ENCODE assay signal across 20 cellular contexts in genomic region chr1:160308451-160309182, GRCh38. TPM values are rescaled to one million over a fixed set of nuclear protein-coding genes. Genes with fewer than 3 reads are reported as not detected.
A peak's percentile ranks its signal among the peaks of the same experiment; 100 is the strongest.
DNase-seq lines count a peak whose midpoint lies in the region; ATAC-seq and TF ChIP-seq lines count a peak whose summit lies in the region.
"Had no signal": no experiment of that assay in that cellular context is flagged by ENCODE, and none has a peak within 500 bp of the region (broad histone marks: within the 10 kb centered on the region; RNA-seq: fewer than 3 reads in every experiment).

No MANE protein-coding gene starts in this region.

- H3K27ac ChIP-seq in CD8-positive, alpha-beta T cell (ENCODE audit: low read depth, low read length) = no peak overlapping the region
- H3K27ac ChIP-seq: cardiac muscle cell, right lobe of liver, tibial nerve had no signal

- H3K9me3 ChIP-seq in CD8-positive, alpha-beta T cell (ENCODE audit: low read length) = no peaks in the 10 kb centered on the region
- H3K9me3 ChIP-seq in T-helper 17 cell (ENCODE audit: control insufficient read depth, low read length, poor library complexity, severe bottlenecking) = no peaks in the 10 kb centered on the region
- H3K9me3 ChIP-seq: right lobe of liver, tibial nerve had no signal

- peaks cover 66% of the 10 kb centered on the region for H3K36me3 ChIP-seq in CD8-positive, alpha-beta T cell (ENCODE audit: insufficient read depth, low read length)

- DNase-seq in CD8-positive, alpha-beta T cell = no peak
- DNase-seq in T-helper 17 cell (no peak), fibroblast of mammary gland (ENCODE audit: low read depth) (peak; percentile 14), NK-92 (lab: John Stamatoyannopoulos, UW; ENCODE audit: unreplicated experiment) (no peak), iPS-NIHi7 (ENCODE audit: extremely low spot score) (no peak), head of caudate nucleus (no peak)
- DNase-seq in naive thymus-derived CD8-positive, alpha-beta T cell = no peak
- DNase-seq in activated CD8-positive, alpha-beta memory T cell treated with anti-CD3 and anti-CD28 coated beads for 24 hours = no peak
- DNase-seq: activated CD4-positive, CD25-positive, alpha-beta regulatory T cell; DMS79; effector CD4-positive, alpha-beta T cell; NCI-H146; NCI-H2227 treated with DMSO at 0.1 percent for 48 hours; NCI-H82; right lobe of liver; stimulated activated naive CD4-positive, alpha-beta T cell had no signal

- no peaks in the 10 kb centered on the region for H3K4me1 Mint-ChIP-seq in CD8-positive, alpha-beta T cell (ENCODE audit: low read depth)
- peaks cover 9% of the 10 kb centered on the region for H3K4me1 Mint-ChIP-seq in T-helper 17 cell
- peaks cover 0 to 3% (median 1%) of the 10 kb centered on the region in 4 donors for H3K4me1 Mint-ChIP-seq in naive thymus-derived CD8-positive, alpha-beta T cell

- no peaks in the 10 kb centered on the region for H3K27me3 Mint-ChIP-seq in CD8-positive, alpha-beta T cell (ENCODE audit: low read depth)
- no peaks in the 10 kb centered on the region for H3K27me3 Mint-ChIP-seq in T-helper 17 cell
- no peaks in the 10 kb centered on the region for H3K27me3 Mint-ChIP-seq in naive thymus-derived CD8-positive, alpha-beta T cell

- intact Hi-C loops in CD8-positive, alpha-beta T cell (cut with DNase I, micrococcal nuclease) = no loop called here
- intact Hi-C loops in head of caudate nucleus (cut with DNase I) = no loop called here

- H3K4me3 Mint-ChIP-seq in CD8-positive, alpha-beta T cell = no peak overlapping the region
- peak overlapping the region; percentile 57 for H3K4me3 Mint-ChIP-seq in T-helper 17 cell
- H3K4me3 Mint-ChIP-seq in naive thymus-derived CD8-positive, alpha-beta T cell = no peak overlapping the region
- H3K4me3 Mint-ChIP-seq: activated T-helper 1 cell treated with anti-CD3 and anti-CD28 coated beads, Interleukin-12 subunit alpha, Interleukin-12 subunit beta, Interleukin-2, Interleukin-4 antibody, amounts not matched to agents 30 ng/mL and 10 ng/mL and 1 ng/mL, durations not matched to agents 14 hours and 24 hours and 36 hours had no signal

- no peak for ATAC-seq in CD8-positive, alpha-beta T cell
- no peak for ATAC-seq in T-helper 17 cell
- no peak for ATAC-seq in naive thymus-derived CD8-positive, alpha-beta T cell
- ATAC-seq: PC-3, right lobe of liver had no signal

- H3K27me3 ChIP-seq in CD8-positive, alpha-beta T cell (ENCODE audit: insufficient read depth, low read length) = no peaks in the 10 kb centered on the region
- H3K27me3 ChIP-seq: cardiac muscle cell, right lobe of liver, tibial nerve had no signal

- TF ChIP-seq CTCF in CD8-positive, alpha-beta T cell (IDR thresholded peaks at IDR 0.05) = no peak
- no peak for TF ChIP-seq CTCF in fibroblast of mammary gland (conservative IDR thresholded peaks at IDR 0.05; ENCODE audit: control insufficient read depth, insufficient read depth, low read depth, low read length)

- H3K36me3 Mint-ChIP-seq in CD8-positive, alpha-beta T cell = peaks cover 89% of the 10 kb centered on the region
- H3K36me3 Mint-ChIP-seq in T-helper 17 cell (ENCODE audit: low read depth) = peaks cover 14% of the 10 kb centered on the region
- peaks cover 5 to 90% (median 30%) of the 10 kb centered on the region in 3 donors for H3K36me3 Mint-ChIP-seq in naive thymus-derived CD8-positive, alpha-beta T cell

- peak overlapping the region; percentile 19 for H3K27ac Mint-ChIP-seq in CD8-positive, alpha-beta T cell
- peak overlapping the region; percentile 9 for H3K27ac Mint-ChIP-seq in T-helper 17 cell
- H3K27ac Mint-ChIP-seq in naive thymus-derived CD8-positive, alpha-beta T cell = peak overlapping the region in 6 of 10 donors; percentile 12 to 71 (median 65)

- H3K4me3 ChIP-seq in CD8-positive, alpha-beta T cell (ENCODE audit: low read depth, low read length) = no peak overlapping the region
- no peak overlapping the region for H3K4me3 ChIP-seq in fibroblast of mammary gland (ENCODE audit: control insufficient read depth, low read depth, low read length)
- H3K4me3 ChIP-seq: cardiac muscle cell, right lobe of liver, tibial nerve had no signal

- H3K9me3 Mint-ChIP-seq in CD8-positive, alpha-beta T cell = no peaks in the 10 kb centered on the region
- H3K9me3 Mint-ChIP-seq in naive thymus-derived CD8-positive, alpha-beta T cell = no peaks in the 10 kb centered on the region
- H3K9me3 Mint-ChIP-seq: activated T-helper 1 cell treated with anti-CD3 and anti-CD28 coated beads, Interleukin-12 subunit alpha, Interleukin-12 subunit beta, Interleukin-2, Interleukin-4 antibody, amounts not matched to agents 30 ng/mL and 10 ng/mL and 1 ng/mL, durations not matched to agents 14 hours and 24 hours and 36 hours had no signal

- no peaks in the 10 kb centered on the region for H3K4me1 ChIP-seq in CD8-positive, alpha-beta T cell (ENCODE audit: insufficient read depth, low read length)
- H3K4me1 ChIP-seq: right lobe of liver, tibial nerve had no signal

- CTCF ChIA-PET in CD8-positive, alpha-beta T cell (lab: Charles Lee) = interaction anchor here (5.1 kb wide), 1 partner anchor 17 kb away, joined by 34 read pairs; no protein-coding TSS in a partner anchor

- POLR2A ChIA-PET in CD8-positive, alpha-beta T cell (lab: Charles Lee) = no interaction called here
- POLR2A ChIA-PET in naive thymus-derived CD8-positive, alpha-beta T cell (lab: Charles Lee) = interaction anchor here (0.9 kb wide), 1 partner anchor 26 kb away, joined by 3 read pairs; no protein-coding TSS in a partner anchor

RNA-seq across cellular contexts. Expression of gene PEX19, which starts 23.7 kb away (rescaled TPM):
- total RNA-seq in CD8-positive, alpha-beta T cell = 10 to 100 TPM; 36.0 to 37.4 TPM
- 10 to 100 TPM; 28.9 to 34.7 TPM for total RNA-seq in T-helper 17 cell
- 10 to 100 TPM; 67.6 to 72.1 TPM for total RNA-seq in naive thymus-derived CD8-positive, alpha-beta T cell
- polyA plus RNA-seq in naive thymus-derived CD8-positive, alpha-beta T cell = 10 to 100 TPM; 49.7 to 56.2 (median 53.1) TPM

RNA-seq across cellular contexts. Expression of gene COPA, which starts 34.4 kb away (rescaled TPM):
- total RNA-seq in CD8-positive, alpha-beta T cell = 100 to 1,000 TPM; 116 to 126 TPM
- total RNA-seq in T-helper 17 cell = 100 to 1,000 TPM; 122 to 143 TPM
- 100 to 1,000 TPM; 115 to 120 TPM for total RNA-seq in naive thymus-derived CD8-positive, alpha-beta T cell
- polyA plus RNA-seq in naive thymus-derived CD8-positive, alpha-beta T cell = 100 to 1,000 TPM; 101 to 124 (median 120) TPM

RNA-seq across cellular contexts. Expression of gene NCSTN, which starts 34.6 kb away (rescaled TPM):
- total RNA-seq in CD8-positive, alpha-beta T cell = 10 to 100 TPM; 55.6 to 58.4 TPM
- 10 to 100 TPM; 63.3 to 65.6 TPM for total RNA-seq in T-helper 17 cell
- 10 to 100 TPM; 70.3 to 76.4 TPM for total RNA-seq in naive thymus-derived CD8-positive, alpha-beta T cell
- 10 to 100 TPM; 56.8 to 64.2 (median 63.5) TPM for polyA plus RNA-seq in naive thymus-derived CD8-positive, alpha-beta T cell

RNA-seq across cellular contexts. Expression of gene DCAF8, which starts 46.3 kb away (rescaled TPM):
- total RNA-seq in CD8-positive, alpha-beta T cell = 100 to 1,000 TPM; 152 to 162 TPM
- 100 to 1,000 TPM; 167 to 178 TPM for total RNA-seq in T-helper 17 cell
- total RNA-seq in naive thymus-derived CD8-positive, alpha-beta T cell = 100 to 1,000 TPM; 256 TPM
- 10 to 100 TPM; 46.9 to 51.6 (median 49.5) TPM for polyA plus RNA-seq in naive thymus-derived CD8-positive, alpha-beta T cell

RNA-seq across cellular contexts. Expression of gene NHLH1, which starts 58.3 kb away (rescaled TPM):
- under 1 TPM in 1 of 2 experiments, not detected in 1; 0.24 TPM for total RNA-seq in CD8-positive, alpha-beta T cell
- under 1 TPM; 0.17 to 0.21 TPM for total RNA-seq in T-helper 17 cell
- total RNA-seq in naive thymus-derived CD8-positive, alpha-beta T cell = under 1 TPM; 0.38 to 0.47 TPM
- polyA plus RNA-seq in naive thymus-derived CD8-positive, alpha-beta T cell = not detected
- total RNA-seq: PC-3, tibial nerve had no signal
- polyA plus RNA-seq: cardiac muscle cell had no signal

Comparison
In these comparisons a context has a peak if more than half of its experiments do, and no peak if none do; other contexts are left out.
1. H3K27ac Mint-ChIP-seq: peak in every context shown above with its lines; median percentile 65 in naive thymus-derived CD8-positive, alpha-beta T cell; 19 in CD8-positive, alpha-beta T cell; 9 in T-helper 17 cell.